ENCODE assay signal across 20 cellular contexts in genomic region chr10:48651839-48652238, GRCh38.
"Had no signal": no experiment of that assay in that cellular context is flagged by ENCODE, and none has a peak within 500 bp of the region (broad histone marks: within the 10 kb centered on the region; RNA-seq: fewer than 3 reads in every experiment).

No MANE protein-coding gene starts in this region.

- DNase-seq: activated CD4-positive, CD25-positive, alpha-beta regulatory T cell treated with anti-CD3 and anti-CD28 coated beads, Interleukin-2, amount 50 U/mL, for 72 hours; activated T-cell treated with anti-CD3 and anti-CD28 coated beads, Interleukin-2, amount 50 U/mL, for 1 hour; brain microvascular endothelial cell; caudate nucleus; endodermal cell; esophagus squamous epithelium; gastrocnemius medialis; hypothalamus; left cardiac atrium; mesendoderm; mucosa of descending colon; naive B cell; occipital lobe; posterior cingulate gyrus; stimulated activated CD4-positive, alpha-beta T cell treated with anti-CD3 and anti-CD28 coated beads, Interleukin-4, amount 100 ng/mL, for 24 hours; stimulated activated naive CD8-positive, alpha-beta T cell treated with anti-CD3 and anti-CD28 coated beads, Interleukin-15, Interleukin-2, amounts not matched to agents 100 U/mL and 50 U/mL, for 24 hours; T-cell; tibial artery; WERI-Rb-1 had no signal

- H3K27ac ChIP-seq: ascending aorta, brain microvascular endothelial cell, esophagus squamous epithelium, gastrocnemius medialis, tibial artery, WERI-Rb-1 had no signal
